ENCODE assay signal across 8 cellular contexts in genomic region chr18:9104244-9104901, GRCh38. TPM values are rescaled to one million over a fixed set of nuclear protein-coding genes. Genes with fewer than 3 reads are reported as not detected.
A peak's percentile ranks its signal among the peaks of the same experiment; 100 is the strongest.
DNase-seq lines count a peak whose midpoint lies in the region; ATAC-seq and TF ChIP-seq lines count a peak whose summit lies in the region.

No MANE protein-coding gene starts in this region.

- intact Hi-C loops in activated T-helper 1 cell treated with anti-CD3 and anti-CD28 coated beads, Interleukin-12 subunit alpha, Interleukin-12 subunit beta, Interleukin-2, Interleukin-4 antibody, amounts not matched to agents 30 ng/mL and 10 ng/mL and 1 ng/mL, durations not matched to agents 14 hours and 24 hours and 36 hours (cut with micrococcal nuclease) = loop anchor here (5.0 kb wide), 1 partner anchor 808 kb away; the partner anchor contains the start of gene VAPA

- H3K4me1 ChIP-seq in SK-N-SH (ENCODE audit: control insufficient read depth in 1 of 2, insufficient read depth in 2 of 2, low read depth in 1 of 2, low read length in 1 of 2) (peaks cover 20 to 27% of the 10 kb centered on the region in 2 experiments; a peak in 3 of 4 replicates), stomach smooth muscle (ENCODE audit: control insufficient read depth, insufficient read depth, low read length) (peaks cover 31% of the 10 kb centered on the region)

- no peak for TF ChIP-seq EP300 in SK-N-SH (IDR thresholded peaks at IDR 0.05; ENCODE audit: borderline replicate concordance in 1 of 2, low read depth in 1 of 2, low read length in 1 of 2)

- H3K4me1 Mint-ChIP-seq in activated T-helper 1 cell treated with anti-CD3 and anti-CD28 coated beads, Interleukin-12 subunit alpha, Interleukin-12 subunit beta, Interleukin-2, Interleukin-4 antibody, amounts not matched to agents 30 ng/mL and 10 ng/mL and 1 ng/mL, durations not matched to agents 14 hours and 24 hours and 36 hours (ENCODE audit: low read depth) = peaks cover 75% of the 10 kb centered on the region

- H3K4me3 ChIP-seq in SK-N-SH (ENCODE audit: low read depth in 2 of 2, low read length in 1 of 2) (peak overlapping the region; percentile 70 to 84), iPS-18c (ENCODE audit: insufficient read depth, low read depth, low read length) (peak overlapping the region; percentile 97), stomach smooth muscle (ENCODE audit: low read length in 2 of 2) (peak overlapping the region; percentile 81 to 92)

- peak overlapping the region; percentile 87 for H3K4me2 ChIP-seq in SK-N-SH

- WGBS in SK-N-SH (ENCODE audit: low lambda C conversion rate) = 48% methylated on average over 5 of the region's 5 CpGs

- TF ChIP-seq RAD21 in SK-N-SH (IDR thresholded peaks at IDR 0.05; ENCODE audit: low read length) = no peak

- ATAC-seq in SK-N-SH treated with all-trans-retinoic acid at 6 μM for 48 hours = no peak
- no peak for ATAC-seq in HG03521 (IDR thresholded peaks at IDR 0.05; ENCODE audit: unreplicated experiment)
- no peak for ATAC-seq in HG03457 (IDR thresholded peaks at IDR 0.05; ENCODE audit: unreplicated experiment)

- peak overlapping the region in 1 of 2 experiments; percentile 88; a peak in 2 of 4 replicates for H3K27ac ChIP-seq in SK-N-SH (ENCODE audit: low read depth in 2 of 2, low read length in 1 of 2)
- peak overlapping the region; percentile 85 for H3K27ac ChIP-seq in stomach smooth muscle (ENCODE audit: low read length)

- H3K9ac ChIP-seq in SK-N-SH (peak overlapping the region; percentile 91; the same call in 1 of the 2 replicates), stomach smooth muscle (ENCODE audit: low read length in 2 of 2) (peak overlapping the region; percentile 90 to 97)

- TF ChIP-seq CTCF in SK-N-SH (IDR thresholded peaks at IDR 0.05) = no peak

- H4K20me1 ChIP-seq in SK-N-SH (ENCODE audit: insufficient read depth) = peaks cover 59% of the 10 kb centered on the region

- H3K27me3 ChIP-seq in SK-N-SH (ENCODE audit: insufficient read depth) (no peaks in the 10 kb centered on the region), stomach smooth muscle (ENCODE audit: control insufficient read depth in 1 of 2, insufficient read depth in 2 of 2, low read length in 2 of 2) (no peaks in the 10 kb centered on the region)

- no peaks in the 10 kb centered on the region for H3K9me2 ChIP-seq in SK-N-SH

- peaks cover 52% of the 10 kb centered on the region for H3K36me3 Mint-ChIP-seq in activated T-helper 1 cell treated with anti-CD3 and anti-CD28 coated beads, Interleukin-12 subunit alpha, Interleukin-12 subunit beta, Interleukin-2, Interleukin-4 antibody, amounts not matched to agents 30 ng/mL and 10 ng/mL and 1 ng/mL, durations not matched to agents 14 hours and 24 hours and 36 hours (ENCODE audit: low read depth)

- H3K36me3 ChIP-seq in SK-N-SH (replicated peaks in 1 of 2; ENCODE audit: control insufficient read depth in 1 of 2, insufficient read depth in 2 of 2, low read length in 1 of 2) (peaks cover 8 to 16% of the 10 kb centered on the region in 2 experiments), stomach smooth muscle (ENCODE audit: control insufficient read depth in 2 of 2, insufficient read depth in 2 of 2, low read length in 2 of 2) (no peaks in the 10 kb centered on the region)

- H3K9me3 ChIP-seq in SK-N-SH (no peaks in the 10 kb centered on the region), iPS-18c (ENCODE audit: control insufficient read depth, insufficient read depth, low read length) (no peaks in the 10 kb centered on the region), stomach smooth muscle (ENCODE audit: control insufficient read depth in 2 of 2, low read length in 2 of 2) (no peaks in the 10 kb centered on the region)

- H3K27me3 Mint-ChIP-seq in activated T-helper 1 cell treated with anti-CD3 and anti-CD28 coated beads, Interleukin-12 subunit alpha, Interleukin-12 subunit beta, Interleukin-2, Interleukin-4 antibody, amounts not matched to agents 30 ng/mL and 10 ng/mL and 1 ng/mL, durations not matched to agents 14 hours and 24 hours and 36 hours (ENCODE audit: insufficient read depth) = no peaks in the 10 kb centered on the region

- no peaks in the 10 kb centered on the region for H3K9me3 Mint-ChIP-seq in activated T-helper 1 cell treated with anti-CD3 and anti-CD28 coated beads, Interleukin-12 subunit alpha, Interleukin-12 subunit beta, Interleukin-2, Interleukin-4 antibody, amounts not matched to agents 30 ng/mL and 10 ng/mL and 1 ng/mL, durations not matched to agents 14 hours and 24 hours and 36 hours

- no peak overlapping the region for H2AFZ ChIP-seq in SK-N-SH (ENCODE audit: low read depth)

- H3K79me2 ChIP-seq in SK-N-SH (ENCODE audit: insufficient read depth) = peaks cover 68% of the 10 kb centered on the region

- no peak for DNase-seq in SK-N-SH
- DNase-seq in activated T-helper 1 cell treated with anti-CD3 and anti-CD28 coated beads, Interleukin-12 subunit alpha, Interleukin-12 subunit beta, Interleukin-2, Interleukin-4 antibody, amounts not matched to agents 30 ng/mL and 10 ng/mL and 1 ng/mL, durations not matched to agents 14 hours and 24 hours and 36 hours (ENCODE audit: low spot score) = no peak
- no peak for DNase-seq in anterior cingulate cortex (lab: John Stamatoyannopoulos, UW)

- peaks cover 23% of the 10 kb centered on the region for H3F3A ChIP-seq in SK-N-SH (replicated peaks; ENCODE audit: insufficient read depth)

- POLR2A ChIA-PET in SK-N-SH (lab: Yijun Ruan, JAX) = no interaction called here

- CTCF ChIA-PET in SK-N-SH (lab: Yijun Ruan, JAX) = interaction anchor here (1.1 to 2.1 kb wide), 4 partner anchors 31 to 96 kb away, joined by 3 to 9 read pairs (median 3); no protein-coding TSS in a partner anchor

- H3K4me3 Mint-ChIP-seq in activated T-helper 1 cell treated with anti-CD3 and anti-CD28 coated beads, Interleukin-12 subunit alpha, Interleukin-12 subunit beta, Interleukin-2, Interleukin-4 antibody, amounts not matched to agents 30 ng/mL and 10 ng/mL and 1 ng/mL, durations not matched to agents 14 hours and 24 hours and 36 hours = peak overlapping the region; percentile 95

- H3K27ac Mint-ChIP-seq in activated T-helper 1 cell treated with anti-CD3 and anti-CD28 coated beads, Interleukin-12 subunit alpha, Interleukin-12 subunit beta, Interleukin-2, Interleukin-4 antibody, amounts not matched to agents 30 ng/mL and 10 ng/mL and 1 ng/mL, durations not matched to agents 14 hours and 24 hours and 36 hours = peak overlapping the region; percentile 98

TF ChIP-seq in SK-N-SH, 30 proteins besides CTCF, POLR2A, EP300 and RAD21 (continues in another document):
- TF ChIP-seq GABPA (IDR thresholded peaks at IDR 0.05; ENCODE audit: low read depth) = no peak
- TF ChIP-seq GATA2 (CRISPR knock-in tag; IDR thresholded peaks at IDR 0.05) = no peak
- TF ChIP-seq NFIC (IDR thresholded peaks at IDR 0.05; ENCODE audit: borderline replicate concordance) = no peak

TF ChIP-seq in SK-N-SH treated with all-trans-retinoic acid at 6 μM for 48 hours, 23 proteins besides CTCF, POLR2A, EP300 and RAD21:
- TF ChIP-seq RARB (CRISPR knock-in tag; IDR thresholded peaks at IDR 0.05) (no peak), ESRRG (CRISPR knock-in tag; IDR thresholded peaks at IDR 0.05) (no peak), ZNF70 (CRISPR knock-in tag; IDR thresholded peaks at IDR 0.05) (no peak), SNAI2 (CRISPR knock-in tag; IDR thresholded peaks at IDR 0.05) (no peak), PPARA (CRISPR knock-in tag; IDR thresholded peaks at IDR 0.05; ENCODE audit: borderline replicate concordance) (no peak), ARNTL (CRISPR knock-in tag; IDR thresholded peaks at IDR 0.05; ENCODE audit: borderline replicate concordance, low read depth) (no peak), ISL1 (CRISPR knock-in tag; IDR thresholded peaks at IDR 0.05) (no peak), ZFP3 (CRISPR knock-in tag; IDR thresholded peaks at IDR 0.05) (no peak), OSR1 (CRISPR knock-in tag; IDR thresholded peaks at IDR 0.05) (no peak), ZNF8 (CRISPR knock-in tag; IDR thresholded peaks at IDR 0.05) (no peak), ZC3H10 (CRISPR knock-in tag; IDR thresholded peaks at IDR 0.05) (no peak)

RNA-seq across cellular contexts. Expression of gene NDUFV2, which starts 1.9 kb away (rescaled TPM):
- 99.1 and 101 TPM in 2 replicates for polyA plus RNA-seq in SK-N-SH (2012; rRNA removed)
- polyA plus RNA-seq in SK-N-SH (2012; cell fraction: cytosol; rRNA removed) = 121 and 162 TPM in 2 replicates
- polyA plus RNA-seq in SK-N-SH (2012; cell fraction: nucleus; rRNA removed) = 27.9 and 46.5 TPM in 2 replicates
- 381 and 391 TPM in 2 replicates for total RNA-seq in activated T-helper 1 cell treated with anti-CD3 and anti-CD28 coated beads, Interleukin-12 subunit alpha, Interleukin-12 subunit beta, Interleukin-2, Interleukin-4 antibody, amounts not matched to agents 30 ng/mL and 10 ng/mL and 1 ng/mL, durations not matched to agents 14 hours and 24 hours and 36 hours

RNA-seq across cellular contexts. Expression of gene ANKRD12, which starts 32.2 kb away (rescaled TPM):
- 1.1 and 1.3 TPM in 2 replicates for polyA plus RNA-seq in SK-N-SH (2012; rRNA removed)
- 1.4 and 1.6 TPM in 2 replicates for polyA plus RNA-seq in SK-N-SH (2012; cell fraction: cytosol; rRNA removed)
- polyA plus RNA-seq in SK-N-SH (2012; cell fraction: nucleus; rRNA removed) = 2.6 and 2.7 TPM in 2 replicates
- 61.3 and 62.2 TPM in 2 replicates for total RNA-seq in activated T-helper 1 cell treated with anti-CD3 and anti-CD28 coated beads, Interleukin-12 subunit alpha, Interleukin-12 subunit beta, Interleukin-2, Interleukin-4 antibody, amounts not matched to agents 30 ng/mL and 10 ng/mL and 1 ng/mL, durations not matched to agents 14 hours and 24 hours and 36 hours
